10 cellular contexts compared by ENCODE assay signal in genomic region chr18:63105636-63106316, GRCh38.
DNase-seq lines count a peak whose midpoint lies in the region; ATAC-seq lines count a peak whose summit lies in the region.
"Had no signal": no experiment of that assay in that cellular context is flagged by ENCODE, and none has a peak within 500 bp of the region (broad histone marks: within the 10 kb centered on the region; RNA-seq: fewer than 3 reads in every experiment).

No MANE protein-coding gene starts in this region.

- peak overlapping the region; percentile 76 for H3K4me3 Mint-ChIP-seq in T-helper 2 cell treated with Interferon-gamma antibody and Interleukin-4, amounts not matched to agents 5 μg/mL and 100 μg/mL, for 36 hours

- H3K27ac Mint-ChIP-seq in T-helper 2 cell treated with Interferon-gamma antibody and Interleukin-4, amounts not matched to agents 5 μg/mL and 100 μg/mL, for 36 hours: peak overlapping the region; percentile 43

- peaks cover 10% of the 10 kb centered on the region for H3K27me3 Mint-ChIP-seq in T-helper 2 cell treated with Interferon-gamma antibody and Interleukin-4, amounts not matched to agents 5 μg/mL and 100 μg/mL, for 36 hours (ENCODE audit: low read depth)

- H3K4me1 Mint-ChIP-seq in T-helper 2 cell treated with Interferon-gamma antibody and Interleukin-4, amounts not matched to agents 5 μg/mL and 100 μg/mL, for 36 hours (ENCODE audit: low read depth): peaks cover 43% of the 10 kb centered on the region

- peaks cover 7% of the 10 kb centered on the region for H3K36me3 Mint-ChIP-seq in T-helper 2 cell treated with Interferon-gamma antibody and Interleukin-4, amounts not matched to agents 5 μg/mL and 100 μg/mL, for 36 hours (ENCODE audit: low read depth)

- peaks cover 10% of the 10 kb centered on the region for H3K9me3 Mint-ChIP-seq in T-helper 2 cell treated with Interferon-gamma antibody and Interleukin-4, amounts not matched to agents 5 μg/mL and 100 μg/mL, for 36 hours

- no peak for DNase-seq in T-helper 2 cell treated with Interferon-gamma antibody and Interleukin-4, amounts not matched to agents 5 μg/mL and 100 μg/mL, for 36 hours (ENCODE audit: low spot score)
- no peak for DNase-seq in AG20443 (ENCODE audit: low spot score)
- no peak for DNase-seq in NCI-H524 (lab: John Stamatoyannopoulos, UW)
- DNase-seq in activated CD8-positive, alpha-beta memory T cell treated with anti-CD3 and anti-CD28 coated beads, Interleukin-2, amount 50 U/mL, for 4 hours: no peak
- DNase-seq in superior temporal gyrus (ENCODE audit: extremely low spot score): no peak
- DNase-seq: NCI-H1436 treated with DMSO at 0.1 percent for 48 hours had no signal

- ATAC-seq in GM18511 (IDR thresholded peaks at IDR 0.05; ENCODE audit: unreplicated experiment) (peak; percentile 68), GM19463 (IDR thresholded peaks at IDR 0.05; ENCODE audit: unreplicated experiment) (peak; percentile 56), HG02973 (IDR thresholded peaks at IDR 0.05; ENCODE audit: unreplicated experiment) (peak; percentile 61)
- ATAC-seq: esophagus mucosa had no signal
